29 cellular contexts compared by ENCODE assay signal in genomic region chr10:17123961-17124360, GRCh38. TPM values are rescaled to one million over a fixed set of nuclear protein-coding genes. Genes with fewer than 3 reads are reported as not detected.
DNase-seq lines count a peak whose midpoint lies in the region; ATAC-seq and TF ChIP-seq lines count a peak whose summit lies in the region.
"Had no signal": no experiment of that assay in that cellular context is flagged by ENCODE, and none has a peak within 500 bp of the region (broad histone marks: within the 10 kb centered on the region; RNA-seq: fewer than 3 reads in every experiment).

No MANE protein-coding gene starts in this region.

- H3K9me3 Mint-ChIP-seq in GM23338 (no peaks in the 10 kb centered on the region), endodermal cell (no peaks in the 10 kb centered on the region), osteocyte (ENCODE audit: unreplicated experiment) (no peaks in the 10 kb centered on the region)
- H3K9me3 Mint-ChIP-seq: activated naive CD4-positive, alpha-beta T cell treated with anti-CD3 and anti-CD28 coated beads for 36 hours; activated T-helper 1 cell treated with anti-CD3 and anti-CD28 coated beads, Interleukin-12 subunit alpha, Interleukin-12 subunit beta, Interleukin-2, Interleukin-4 antibody, amounts not matched to agents 30 ng/mL and 10 ng/mL and 1 ng/mL, durations not matched to agents 14 hours and 24 hours and 36 hours; CD4-positive, CD25-positive, alpha-beta regulatory T cell; natural killer cell; stimulated activated naive CD8-positive, alpha-beta T cell treated with anti-CD3 and anti-CD28 coated beads, Interleukin-15, Interleukin-2, amounts not matched to agents 100 ng/mL and 50 ng/mL, for 24 hours had no signal

- H3K9me3 ChIP-seq in endodermal cell (ENCODE audit: control insufficient read depth, low read length) (no peaks in the 10 kb centered on the region), parathyroid adenoma (ENCODE audit: control insufficient read depth, low read length) (no peaks in the 10 kb centered on the region)
- H3K9me3 ChIP-seq: esophagus squamous epithelium, HAP-1, ovary, spleen, testis had no signal

- H3K4me3 Mint-ChIP-seq in GM23338, result no peak overlapping the region
- no peak overlapping the region for H3K4me3 Mint-ChIP-seq in endodermal cell
- no peak overlapping the region for H3K4me3 Mint-ChIP-seq in osteocyte (ENCODE audit: unreplicated experiment)
- H3K4me3 Mint-ChIP-seq: activated naive CD4-positive, alpha-beta T cell treated with anti-CD3 and anti-CD28 coated beads for 36 hours; activated T-helper 1 cell treated with anti-CD3 and anti-CD28 coated beads, Interleukin-12 subunit alpha, Interleukin-12 subunit beta, Interleukin-2, Interleukin-4 antibody, amounts not matched to agents 30 ng/mL and 10 ng/mL and 1 ng/mL, durations not matched to agents 14 hours and 24 hours and 36 hours; CD4-positive, CD25-positive, alpha-beta regulatory T cell; natural killer cell; stimulated activated naive CD8-positive, alpha-beta T cell treated with anti-CD3 and anti-CD28 coated beads, Interleukin-15, Interleukin-2, amounts not matched to agents 100 ng/mL and 50 ng/mL, for 24 hours had no signal

- no peak overlapping the region for H3K4me2 ChIP-seq in GM23338
- H3K4me2 ChIP-seq in parathyroid adenoma (ENCODE audit: low read length), result no peak overlapping the region

- WGBS in endodermal cell (ENCODE audit: insufficient coverage in 1 of 2, insufficient read length in 1 of 2), 2 experiments, result 79 to 93% methylated on average over 3 of the region's 3 CpGs

- H3K4me1 ChIP-seq in GM23338 (ENCODE audit: insufficient read depth) (no peaks in the 10 kb centered on the region), endodermal cell (ENCODE audit: control insufficient read depth, insufficient read depth, low read length) (peaks cover 7% of the 10 kb centered on the region), parathyroid adenoma (peaks cover 11% of the 10 kb centered on the region)
- H3K4me1 ChIP-seq: esophagus squamous epithelium, HAP-1 had no signal

- no peaks in the 10 kb centered on the region for H4K20me1 ChIP-seq in GM23338 (replicated peaks; ENCODE audit: insufficient read depth)

- H3K27me3 Mint-ChIP-seq in GM23338 (ENCODE audit: insufficient read depth, low read depth, poor library complexity) (no peaks in the 10 kb centered on the region), endodermal cell (ENCODE audit: insufficient read depth) (peaks cover 2% of the 10 kb centered on the region), osteocyte (ENCODE audit: unreplicated experiment) (no peaks in the 10 kb centered on the region)
- H3K27me3 Mint-ChIP-seq: stimulated activated naive CD8-positive, alpha-beta T cell treated with anti-CD3 and anti-CD28 coated beads, Interleukin-15, Interleukin-2, amounts not matched to agents 100 ng/mL and 50 ng/mL, for 24 hours had no signal

- no peak overlapping the region for H3K27ac ChIP-seq in GM23338 (ENCODE audit: low read depth)
- no peak overlapping the region for H3K27ac ChIP-seq in endodermal cell (ENCODE audit: low read depth, low read length)
- no peak overlapping the region for H3K27ac ChIP-seq in parathyroid adenoma
- H3K27ac ChIP-seq: esophagus squamous epithelium, foreskin keratinocyte, ovary, spleen, testis had no signal

- peak; percentile 61 for ATAC-seq in GM23338
- ATAC-seq: activated CD4-positive, CD25-positive, alpha-beta regulatory T cell treated with anti-CD3 and anti-CD28 coated beads, Interleukin-2, amount 50 U/mL, for 24 hours; natural killer cell had no signal

- no peaks in the 10 kb centered on the region for H3F3A ChIP-seq in GM23338 (replicated peaks; ENCODE audit: low read depth)

- H3K36me3 ChIP-seq in GM23338 (ENCODE audit: insufficient read depth), result no peaks in the 10 kb centered on the region
- H3K36me3 ChIP-seq in endodermal cell (ENCODE audit: control insufficient read depth, insufficient read depth, low read length), result no peaks in the 10 kb centered on the region
- no peaks in the 10 kb centered on the region for H3K36me3 ChIP-seq in parathyroid adenoma (ENCODE audit: control insufficient read depth, insufficient read depth, low read length)
- H3K36me3 ChIP-seq: esophagus squamous epithelium, HAP-1, ovary, spleen had no signal

- no peaks in the 10 kb centered on the region for H3K27me3 ChIP-seq in GM23338 (ENCODE audit: insufficient read depth)
- no peaks in the 10 kb centered on the region for H3K27me3 ChIP-seq in endodermal cell (ENCODE audit: control insufficient read depth, insufficient read depth, low read length, poor library complexity, severe bottlenecking)
- no peaks in the 10 kb centered on the region for H3K27me3 ChIP-seq in parathyroid adenoma (ENCODE audit: control insufficient read depth, insufficient read depth, low read length)
- H3K27me3 ChIP-seq: esophagus squamous epithelium, foreskin keratinocyte, ovary, spleen, testis had no signal

- H3K9me2 ChIP-seq in GM23338 (ENCODE audit: insufficient read depth), result no peaks in the 10 kb centered on the region

- peaks cover 13% of the 10 kb centered on the region for H3K4me1 Mint-ChIP-seq in GM23338
- H3K4me1 Mint-ChIP-seq in endodermal cell, result peaks cover 35% of the 10 kb centered on the region
- peaks cover 15% of the 10 kb centered on the region for H3K4me1 Mint-ChIP-seq in osteocyte (ENCODE audit: unreplicated experiment)

- H3K9ac ChIP-seq in endodermal cell (ENCODE audit: extremely low read depth, low read length, poor library complexity, severe bottlenecking) (no peak overlapping the region), parathyroid adenoma (no peak overlapping the region)

- H3K79me2 ChIP-seq in GM23338 (replicated peaks; ENCODE audit: insufficient read depth), result no peaks in the 10 kb centered on the region
- no peaks in the 10 kb centered on the region for H3K79me2 ChIP-seq in parathyroid adenoma

- DNase-seq in GM23338 (ENCODE audit: low spot score) (no peak), NCI-H526 (lab: John Stamatoyannopoulos, UW) (peak; percentile 34 to 63), endodermal cell (no peak), osteocyte (ENCODE audit: extremely low spot score, unreplicated experiment) (no peak), mucosa of gallbladder (ENCODE audit: low spot score) (no peak)
- DNase-seq in stimulated activated CD4-positive, alpha-beta T cell treated with anti-CD3 and anti-CD28 coated beads, Interleukin-2, amount 100 ng/mL, for 48 hours, result no peak
- DNase-seq: activated CD4-positive, alpha-beta T cell treated with anti-CD3 and anti-CD28 coated beads, Interleukin-2, amount 50 U/mL, for 48 hours; activated naive CD4-positive, alpha-beta T cell treated with anti-CD3 and anti-CD28 coated beads for 36 hours; AML-193; CD4-positive, CD25-positive, alpha-beta regulatory T cell; dermis blood vessel endothelial cell; esophagus squamous epithelium; head of caudate nucleus; natural killer cell; NCI-H146; NCI-H446; ovary; RPMI8226; spleen; stimulated activated CD4-positive, alpha-beta T cell treated with anti-CD3 and anti-CD28 coated beads, Interleukin-2, amount 100 ng/mL, for 24 hours; stimulated activated CD8-positive, alpha-beta memory T cell treated with anti-CD3 and anti-CD28 coated beads, Interleukin-4, amount 100 ng/mL, for 48 hours; testis had no signal

- H3K36me3 Mint-ChIP-seq in GM23338 (ENCODE audit: low read depth) (no peaks in the 10 kb centered on the region), endodermal cell (ENCODE audit: low read depth) (no peaks in the 10 kb centered on the region), osteocyte (ENCODE audit: unreplicated experiment) (peaks cover 2% of the 10 kb centered on the region)

- H3K27ac Mint-ChIP-seq in GM23338, result peak overlapping the region; percentile 75
- peak overlapping the region; percentile 24 for H3K27ac Mint-ChIP-seq in endodermal cell
- H3K27ac Mint-ChIP-seq in osteocyte (ENCODE audit: unreplicated experiment), result no peak overlapping the region
- H3K27ac Mint-ChIP-seq: activated naive CD4-positive, alpha-beta T cell treated with anti-CD3 and anti-CD28 coated beads for 36 hours; activated T-helper 1 cell treated with anti-CD3 and anti-CD28 coated beads, Interleukin-12 subunit alpha, Interleukin-12 subunit beta, Interleukin-2, Interleukin-4 antibody, amounts not matched to agents 30 ng/mL and 10 ng/mL and 1 ng/mL, durations not matched to agents 14 hours and 24 hours and 36 hours; CD4-positive, CD25-positive, alpha-beta regulatory T cell; natural killer cell; stimulated activated naive CD8-positive, alpha-beta T cell treated with anti-CD3 and anti-CD28 coated beads, Interleukin-15, Interleukin-2, amounts not matched to agents 100 ng/mL and 50 ng/mL, for 24 hours had no signal

- no peak overlapping the region for H3K4me3 ChIP-seq in GM23338
- no peak overlapping the region for H3K4me3 ChIP-seq in endodermal cell (ENCODE audit: low read length)
- H3K4me3 ChIP-seq in parathyroid adenoma (ENCODE audit: low read depth, low read length), result no peak overlapping the region
- H3K4me3 ChIP-seq: esophagus squamous epithelium, HAP-1, lung, ovary, spleen, testis had no signal

- no peak for TF ChIP-seq CTCF in GM23338 (conservative IDR thresholded peaks at IDR 0.05; ENCODE audit: low read depth in 2 of 2)
- no peak for TF ChIP-seq CTCF in endodermal cell (conservative IDR thresholded peaks at IDR 0.05)
- no peak for TF ChIP-seq CTCF in parathyroid adenoma (IDR thresholded peaks at IDR 0.05)
- TF ChIP-seq CTCF in osteocyte (IDR thresholded peaks at IDR 0.05), result no peak

- peak overlapping the region; percentile 69 for H2AFZ ChIP-seq in GM23338
- H2AFZ ChIP-seq in parathyroid adenoma, result peak overlapping the region; percentile 6

TF ChIP-seq in GM23338, 12 proteins besides CTCF, POLR2A, EP300 and RAD21 (continues in another document):
- no peak for TF ChIP-seq EZH2 (IDR thresholded peaks at IDR 0.05; ENCODE audit: low read depth, unreplicated experiment)

RNA-seq across cellular contexts. Expression of gene CUBN, which starts 5.7 kb away (rescaled TPM):
- 0.23 and 1.8 TPM in 2 replicates for total RNA-seq in GM23338 (2014; rRNA removed; shearing (Covaris generic))
- polyA plus RNA-seq in GM23338 (2016; fragmentation: Nextera tagmentation; extraction: Ambion mirVana), result 0.06 and 0.47 TPM in 2 replicates
- total RNA-seq in endodermal cell, result 1 to 10 TPM in 1 of 2 donors, under 1 TPM in 1; 0.75 to 1.3 TPM
- polyA plus RNA-seq in endodermal cell (2013, experiment 1 of 2), result 1.9 TPM
- 2.2 TPM for polyA plus RNA-seq in endodermal cell (2013, experiment 2 of 2)
- total RNA-seq in osteocyte, result 1.4 and 1.7 TPM in 2 replicates
- total RNA-seq in mucosa of gallbladder, result 0.92 TPM

Comparison
In these comparisons a context has a peak if more than half of its experiments do, and no peak if none do; other contexts are left out.
1. DNase-seq: peak in NCI-H526 (2 of 2); none in GM23338 (single experiment), endodermal cell (single experiment), osteocyte (single experiment), mucosa of gallbladder (single experiment) and stimulated activated CD4-positive, alpha-beta T cell treated with anti-CD3 and anti-CD28 coated beads, Interleukin-2, amount 100 ng/mL, for 48 hours (0 of 2).